ENCODE assay signal across 12 cellular contexts in the genomic region with DNA sequence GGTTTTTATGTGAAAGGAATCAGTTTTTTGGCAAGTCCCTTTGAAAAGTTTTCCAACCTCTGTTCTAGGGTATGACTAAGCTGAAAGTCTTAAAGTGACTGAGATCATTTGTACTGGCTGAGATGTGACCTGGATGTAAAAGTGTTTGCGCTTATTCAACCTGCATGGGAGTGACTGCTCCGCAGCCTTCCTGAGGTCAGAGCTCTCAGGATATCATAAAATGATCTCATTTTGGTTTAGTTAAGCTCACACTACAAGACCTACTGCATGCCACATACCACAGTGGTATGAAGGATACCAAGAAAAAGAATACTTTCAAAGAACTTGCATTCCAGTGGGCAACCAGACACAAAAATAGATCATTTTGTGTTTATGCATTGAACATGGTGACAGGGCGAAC. TPM values are rescaled to one million over a fixed set of nuclear protein-coding genes. Genes with fewer than 3 reads are reported as not detected.
DNase-seq lines count a peak whose midpoint lies in the region; ATAC-seq and TF ChIP-seq lines count a peak whose summit lies in the region.
"Had no signal": no experiment of that assay in that cellular context is flagged by ENCODE, and none has a peak within 500 bp of the region (broad histone marks: within the 10 kb centered on the region; RNA-seq: fewer than 3 reads in every experiment).

No MANE protein-coding gene starts in this region.

- peak; percentile 79 for DNase-seq in HFFc6
- peak; percentile 56 for DNase-seq in fibroblast of mammary gland (ENCODE audit: low read depth)
- no peak for DNase-seq in sigmoid colon
- no peak for DNase-seq in NCI-H2081 (lab: John Stamatoyannopoulos, UW)
- no peak for DNase-seq in midbrain (lab: John Stamatoyannopoulos, UW)
- DNase-seq: DMS153, NCI-H526, spleen had no signal

- ATAC-seq in GM19324 (IDR thresholded peaks at IDR 0.05; ENCODE audit: low FRiP score, unreplicated experiment) = no peak
- ATAC-seq in GM21515 (IDR thresholded peaks at IDR 0.05; ENCODE audit: unreplicated experiment) = no peak

- H3K27me3 ChIP-seq in sigmoid colon = no peaks in the 10 kb centered on the region
- H3K27me3 ChIP-seq: spleen had no signal

- H3K4me1 ChIP-seq in sigmoid colon = peaks cover 0 to 46% (median 37%) of the 10 kb centered on the region in 4 donors

- no peak for TF ChIP-seq POLR2A in sigmoid colon (IDR thresholded peaks at IDR 0.05)

- H3K27me3 Mint-ChIP-seq in HFFc6 (ENCODE audit: insufficient read depth) = peaks cover 8% of the 10 kb centered on the region
- H3K27me3 Mint-ChIP-seq in T-helper 1 cell treated with Interleukin-12 subunit alpha and Interleukin-12 subunit beta and Interleukin-4 antibody, amounts not matched to agents 30 μg/mL and 1 μg/mL, for 36 hours (ENCODE audit: low read depth) = peaks cover 12% of the 10 kb centered on the region
- H3K27me3 Mint-ChIP-seq: central memory CD8-positive, alpha-beta T cell had no signal

- H3K36me3 ChIP-seq in sigmoid colon = no peaks in the 10 kb centered on the region
- H3K36me3 ChIP-seq: spleen had no signal

- H3K4me3 ChIP-seq in fibroblast of mammary gland (ENCODE audit: control insufficient read depth, low read depth, low read length) (no peak overlapping the region), sigmoid colon (no peak overlapping the region)
- H3K4me3 ChIP-seq: spleen had no signal

- no peaks in the 10 kb centered on the region for H3K36me3 Mint-ChIP-seq in HFFc6 (ENCODE audit: low read depth)
- peaks cover 2% of the 10 kb centered on the region for H3K36me3 Mint-ChIP-seq in T-helper 1 cell treated with Interleukin-12 subunit alpha and Interleukin-12 subunit beta and Interleukin-4 antibody, amounts not matched to agents 30 μg/mL and 1 μg/mL, for 36 hours (ENCODE audit: low read depth)

- H3K9me3 ChIP-seq in sigmoid colon = no peaks in the 10 kb centered on the region
- H3K9me3 ChIP-seq: spleen had no signal

- H3K27ac ChIP-seq in sigmoid colon = peak overlapping the region in 3 of 4 donors; percentile 64 to 84 (median 72)
- H3K27ac ChIP-seq: spleen had no signal

- no peak for TF ChIP-seq EP300 in sigmoid colon (IDR thresholded peaks at IDR 0.05)

- peak overlapping the region; percentile 28 for H3K4me3 Mint-ChIP-seq in HFFc6
- H3K4me3 Mint-ChIP-seq in T-helper 1 cell treated with Interleukin-12 subunit alpha and Interleukin-12 subunit beta and Interleukin-4 antibody, amounts not matched to agents 30 μg/mL and 1 μg/mL, for 36 hours = peak overlapping the region; percentile 68
- H3K4me3 Mint-ChIP-seq: central memory CD8-positive, alpha-beta T cell had no signal

- TF ChIP-seq CTCF in HFFc6 (IDR thresholded peaks at IDR 0.05) (no peak), fibroblast of mammary gland (conservative IDR thresholded peaks at IDR 0.05; ENCODE audit: control insufficient read depth, insufficient read depth, low read depth, low read length) (no peak), sigmoid colon (IDR thresholded peaks at IDR 0.05) (no peak)

- no peaks in the 10 kb centered on the region for H3K9me3 Mint-ChIP-seq in HFFc6
- no peaks in the 10 kb centered on the region for H3K9me3 Mint-ChIP-seq in T-helper 1 cell treated with Interleukin-12 subunit alpha and Interleukin-12 subunit beta and Interleukin-4 antibody, amounts not matched to agents 30 μg/mL and 1 μg/mL, for 36 hours
- H3K9me3 Mint-ChIP-seq: central memory CD8-positive, alpha-beta T cell had no signal

- peak overlapping the region; percentile 44 for H3K27ac Mint-ChIP-seq in HFFc6
- peak overlapping the region; percentile 69 for H3K27ac Mint-ChIP-seq in T-helper 1 cell treated with Interleukin-12 subunit alpha and Interleukin-12 subunit beta and Interleukin-4 antibody, amounts not matched to agents 30 μg/mL and 1 μg/mL, for 36 hours

- WGBS in sigmoid colon, 2 donors = 82 to 83% methylated on average over 3 of the region's 3 CpGs

- intact Hi-C loops in sigmoid colon (cut with DNase I) = loop anchor here (10.0 kb wide), 2 partner anchors 549 to 629 kb away; no protein-coding TSS in a partner anchor

- peaks cover 53% of the 10 kb centered on the region for H3K4me1 Mint-ChIP-seq in HFFc6 (ENCODE audit: low read depth)
- peaks cover 27% of the 10 kb centered on the region for H3K4me1 Mint-ChIP-seq in T-helper 1 cell treated with Interleukin-12 subunit alpha and Interleukin-12 subunit beta and Interleukin-4 antibody, amounts not matched to agents 30 μg/mL and 1 μg/mL, for 36 hours (ENCODE audit: low read depth)
- H3K4me1 Mint-ChIP-seq: central memory CD8-positive, alpha-beta T cell had no signal

RNA-seq across cellular contexts. Expression of a gene that starts 29.9 kb away (rescaled TPM):
- total RNA-seq in HFFc6 (2021; fragmentation: NEBNext Ultra II Directional; extraction: Animal tissue kit (Norgen Biotek cat#: 25700)) = 1 to 10 TPM; 6.5 to 8.1 (median 7.0) TPM
- total RNA-seq in sigmoid colon = 10 to 100 TPM in 2 of 4 donors, 1 to 10 TPM in 2; 8.3 to 16.4 (median 11.2) TPM
- polyA plus RNA-seq in sigmoid colon = 1 to 10 TPM; 7.2 to 9.2 (median 8.2) TPM

Comparison
In these comparisons a context has a peak if more than half of its experiments do, and no peak if none do; other contexts are left out.
1. DNase-seq: peak in HFFc6 (single experiment) and fibroblast of mammary gland (single experiment); none in sigmoid colon (single experiment), NCI-H2081 (0 of 2) and midbrain (single experiment).